In genomic region chr20:62029296-62029695, GRCh38 we compare ENCODE assay signal across 25 cellular contexts. TPM values are rescaled to one million over a fixed set of nuclear protein-coding genes. Genes with fewer than 3 reads are reported as not detected.
DNase-seq lines count a peak whose midpoint lies in the region; ATAC-seq, FAIRE-seq and TF ChIP-seq lines count a peak whose summit lies in the region.
"Had no signal": no experiment of that assay in that cellular context is flagged by ENCODE, and none has a peak within 500 bp of the region (broad histone marks: within the 10 kb centered on the region; RNA-seq: fewer than 3 reads in every experiment).

No MANE protein-coding gene starts in this region.

- ATAC-seq in stimulated activated naive CD8-positive, alpha-beta T cell treated with anti-CD3 and anti-CD28 coated beads, Interleukin-15, Interleukin-2, amounts not matched to agents 100 U/mL and 50 U/mL, for 24 hours = no peak
- ATAC-seq in WTC11 (no peak), lower lobe of right lung (no peak)
- ATAC-seq in naive thymus-derived CD8-positive, alpha-beta T cell = no peak
- ATAC-seq: GM12878 had no signal

- H3K9me3 ChIP-seq in lower lobe of right lung = no peaks in the 10 kb centered on the region
- H3K9me3 ChIP-seq: BLaER1, MG63, SK-N-SH had no signal

- no TSS peak for BruUV-seq in Calu3 (replicated peaks; lab: Mats Ljungman, UMichigan)

- no peak for DNase-seq in stimulated activated naive CD8-positive, alpha-beta T cell treated with anti-CD3 and anti-CD28 coated beads, Interleukin-15, Interleukin-2, amounts not matched to agents 100 U/mL and 50 U/mL, for 24 hours
- DNase-seq in WTC11 (ENCODE audit: low spot score) (no peak), lower lobe of right lung (no peak), frontal cortex (ENCODE audit: low spot score in 2 of 2) (no peak), Calu3 (no peak)
- DNase-seq in naive thymus-derived CD8-positive, alpha-beta T cell = no peak
- DNase-seq: CD4-positive, CD25-positive, alpha-beta regulatory T cell; COR-L47; KG1; MG63; NCI-H1105 treated with DMSO at 0.1 percent for 48 hours; NCI-H146; NCI-H1930; NCI-H2107; NCI-H446; NCI-H524 treated with DMSO at 0.1 percent for 48 hours; NCI-H774; SK-N-SH had no signal

- H3K27me3 ChIP-seq in lower lobe of right lung (ENCODE audit: low read depth) = no peaks in the 10 kb centered on the region
- H3K27me3 ChIP-seq: BLaER1, MG63 had no signal

- no peak overlapping the region for H3K27ac ChIP-seq in lower lobe of right lung
- H3K27ac ChIP-seq: BLaER1 had no signal

- no peaks in the 10 kb centered on the region for H3K36me3 ChIP-seq in lower lobe of right lung
- H3K36me3 ChIP-seq: MG63 had no signal

- H3K4me1 Mint-ChIP-seq in stimulated activated naive CD8-positive, alpha-beta T cell treated with anti-CD3 and anti-CD28 coated beads, Interleukin-15, Interleukin-2, amounts not matched to agents 100 ng/mL and 50 ng/mL, for 24 hours (ENCODE audit: low read depth) = peaks cover 59% of the 10 kb centered on the region
- H3K4me1 Mint-ChIP-seq in WTC11 (peaks cover 68% of the 10 kb centered on the region), Calu3 (ENCODE audit: low read depth, unreplicated experiment) (peaks cover 81% of the 10 kb centered on the region)
- H3K4me1 Mint-ChIP-seq in naive thymus-derived CD8-positive, alpha-beta T cell = peaks cover 38 to 81% (median 66%) of the 10 kb centered on the region in 4 donors

- no peaks in the 10 kb centered on the region for H3K9me3 Mint-ChIP-seq in stimulated activated naive CD8-positive, alpha-beta T cell treated with anti-CD3 and anti-CD28 coated beads, Interleukin-15, Interleukin-2, amounts not matched to agents 100 ng/mL and 50 ng/mL, for 24 hours
- H3K9me3 Mint-ChIP-seq in WTC11 = no peaks in the 10 kb centered on the region
- H3K9me3 Mint-ChIP-seq in naive thymus-derived CD8-positive, alpha-beta T cell = no peaks in the 10 kb centered on the region
- H3K9me3 Mint-ChIP-seq in Calu3 (ENCODE audit: low read depth, unreplicated experiment) = no peaks in the 10 kb centered on the region
- H3K9me3 Mint-ChIP-seq: CD4-positive, CD25-positive, alpha-beta regulatory T cell had no signal

- no peak for FAIRE-seq in frontal cortex (lab: Jason Lieb, UNC)
- FAIRE-seq: G401.6, GM12878, GM19239, H54, RCC 7860 had no signal

- TF ChIP-seq CTCF in WTC11 (IDR thresholded peaks at IDR 0.05) (no peak), lower lobe of right lung (IDR thresholded peaks at IDR 0.05) (no peak), Calu3 (IDR thresholded peaks at IDR 0.05; ENCODE audit: unreplicated experiment) (no peak)

- CTCF ChIA-PET in WTC11 (lab: Charles Lee) (interaction anchor here (2.8 kb wide), 1 partner anchor 18 kb away, joined by 12 read pairs; no protein-coding TSS in a partner anchor), Calu3 (lab: Charles Lee) (interaction anchor here (0.6 kb wide), 1 partner anchor 63 kb away, joined by 3 read pairs; no protein-coding TSS in a partner anchor)

- POLR2A ChIA-PET in WTC11 (lab: Charles Lee) = no interaction called here
- POLR2A ChIA-PET in naive thymus-derived CD8-positive, alpha-beta T cell (lab: Charles Lee) = interaction anchor here (0.9 to 5.4 kb wide), 4 partner anchors 34 to 113 kb away, joined by 4 to 53 read pairs (median 12); partner anchors contain the start of genes LSM14B, PSMA7 and TAF4

- intact Hi-C loops in lower lobe of right lung (cut with DNase I) = no loop called here
- intact Hi-C loops in Calu3 (cut with micrococcal nuclease; ENCODE audit: unreplicated experiment) = no loop called here

- H3K4me3 Mint-ChIP-seq in stimulated activated naive CD8-positive, alpha-beta T cell treated with anti-CD3 and anti-CD28 coated beads, Interleukin-15, Interleukin-2, amounts not matched to agents 100 ng/mL and 50 ng/mL, for 24 hours = no peak overlapping the region
- H3K4me3 Mint-ChIP-seq in WTC11 (no peak overlapping the region), Calu3 (ENCODE audit: low read depth, unreplicated experiment) (no peak overlapping the region)
- H3K4me3 Mint-ChIP-seq in naive thymus-derived CD8-positive, alpha-beta T cell = peak overlapping the region in 2 of 10 donors; percentile 48 to 51

- H3K4me1 ChIP-seq in lower lobe of right lung = peaks cover 30% of the 10 kb centered on the region

- H3K27ac Mint-ChIP-seq in stimulated activated naive CD8-positive, alpha-beta T cell treated with anti-CD3 and anti-CD28 coated beads, Interleukin-15, Interleukin-2, amounts not matched to agents 100 ng/mL and 50 ng/mL, for 24 hours = peak overlapping the region; percentile 40
- H3K27ac Mint-ChIP-seq in WTC11 (peak overlapping the region; percentile 69; the same call in 1 of the 2 replicates), Calu3 (ENCODE audit: unreplicated experiment) (no peak overlapping the region)
- H3K27ac Mint-ChIP-seq in naive thymus-derived CD8-positive, alpha-beta T cell = peak overlapping the region in 9 of 10 donors; percentile 37 to 98 (median 70)

- H3K4me3 ChIP-seq in lower lobe of right lung = no peak overlapping the region
- H3K4me3 ChIP-seq: BLaER1, GM12878, MG63 had no signal

- H3K36me3 Mint-ChIP-seq in stimulated activated naive CD8-positive, alpha-beta T cell treated with anti-CD3 and anti-CD28 coated beads, Interleukin-15, Interleukin-2, amounts not matched to agents 100 ng/mL and 50 ng/mL, for 24 hours (ENCODE audit: low read depth) = peaks cover 14% of the 10 kb centered on the region
- H3K36me3 Mint-ChIP-seq in WTC11 (no peaks in the 10 kb centered on the region), Calu3 (ENCODE audit: insufficient read depth, unreplicated experiment) (peaks cover 11% of the 10 kb centered on the region)
- H3K36me3 Mint-ChIP-seq in naive thymus-derived CD8-positive, alpha-beta T cell = peaks cover 0 to 3% (median 0%) of the 10 kb centered on the region in 3 donors

- no peaks in the 10 kb centered on the region for H3K27me3 Mint-ChIP-seq in stimulated activated naive CD8-positive, alpha-beta T cell treated with anti-CD3 and anti-CD28 coated beads, Interleukin-15, Interleukin-2, amounts not matched to agents 100 ng/mL and 50 ng/mL, for 24 hours
- H3K27me3 Mint-ChIP-seq in WTC11 (ENCODE audit: low read depth) (no peaks in the 10 kb centered on the region), Calu3 (ENCODE audit: unreplicated experiment) (no peaks in the 10 kb centered on the region)
- H3K27me3 Mint-ChIP-seq in naive thymus-derived CD8-positive, alpha-beta T cell = no peaks in the 10 kb centered on the region
- H3K27me3 Mint-ChIP-seq: CD4-positive, CD25-positive, alpha-beta regulatory T cell had no signal

TF ChIP-seq in WTC11, 78 proteins besides CTCF, POLR2A, EP300 and RAD21:
- no peak for TF ChIP-seq ZSCAN18 (CRISPR knock-in tag; IDR thresholded peaks at IDR 0.05)

RNA-seq across cellular contexts. Expression of gene TAF4, which starts 36.4 kb away (rescaled TPM):
- total RNA-seq in WTC11 (2021) = 31.0 to 34.4 TPM (median 33.7 TPM) in 3 replicates
- 10 to 100 TPM; 39.0 to 41.5 TPM for total RNA-seq in naive thymus-derived CD8-positive, alpha-beta T cell
- polyA plus RNA-seq in naive thymus-derived CD8-positive, alpha-beta T cell = 1 to 10 TPM in 2 of 3 donors, under 1 TPM in 1; 0.31 to 1.6 (median 1.4) TPM
- 17.6 TPM for total RNA-seq in lower lobe of right lung
- total RNA-seq in frontal cortex = 6.5 TPM
- 64.3 and 65.2 TPM in 2 replicates for total RNA-seq in Calu3 (2022)
